8 cellular contexts compared by ENCODE assay signal in the genomic region with DNA sequence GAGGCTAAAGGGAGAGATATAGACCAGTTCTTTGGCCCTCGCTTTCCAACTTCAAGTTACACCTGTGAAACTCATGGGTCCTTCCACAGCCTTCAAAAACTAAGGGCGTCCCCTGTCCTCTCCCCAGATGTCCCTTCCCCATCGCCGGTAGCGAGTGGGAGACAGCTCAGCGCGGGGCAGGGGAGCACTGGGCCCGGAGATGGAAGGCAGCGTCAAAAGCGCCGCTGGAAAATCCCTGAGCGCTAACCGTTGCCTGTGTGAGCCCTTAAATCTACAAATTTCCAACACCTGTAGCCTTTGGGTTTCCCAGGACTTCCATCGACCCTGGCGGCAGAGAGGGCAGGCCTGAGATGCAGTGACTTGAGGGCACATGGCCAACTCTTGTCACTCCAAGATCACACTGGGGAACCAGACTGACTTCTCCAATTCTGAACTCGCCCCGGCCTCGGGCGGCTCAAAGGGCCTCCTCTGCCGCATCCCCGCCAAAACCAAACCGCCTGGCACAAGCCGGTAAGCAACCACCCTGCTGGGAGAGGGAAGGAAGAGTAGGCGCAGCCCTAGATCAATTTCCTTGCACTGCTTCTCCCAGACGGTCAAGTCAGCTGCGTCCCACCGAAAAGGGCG. TPM values are rescaled to one million over a fixed set of nuclear protein-coding genes. Genes with fewer than 3 reads are reported as not detected.
DNase-seq lines count a peak whose midpoint lies in the region; ATAC-seq and TF ChIP-seq lines count a peak whose summit lies in the region.

No MANE protein-coding gene starts in this region.

- TF ChIP-seq CTCF in CD14-positive monocyte (IDR thresholded peaks at IDR 0.05) (no peak), fibroblast of the aortic adventitia (IDR thresholded peaks at IDR 0.05; ENCODE audit: insufficient read depth, low read length) (no peak), neural cell (IDR thresholded peaks at IDR 0.05; ENCODE audit: poor library complexity, severe bottlenecking) (no peak), WERI-Rb-1 (IDR thresholded peaks at IDR 0.05; ENCODE audit: low read depth, low read length) (no peak)

- intact Hi-C loops in CD14-positive monocyte (cut with micrococcal nuclease): loop anchor here in 1 of 2 donors (5.0 to 10.0 kb wide), 2 partner anchors 69 to 212 kb away; no protein-coding TSS in a partner anchor

- H3K4me1 Mint-ChIP-seq in CD14-positive monocyte: peaks cover 38% of the 10 kb centered on the region
- peaks cover 36% of the 10 kb centered on the region for H3K4me1 Mint-ChIP-seq in activated CD8-positive, alpha-beta T cell treated with anti-CD3 and anti-CD28 coated beads, Interleukin-2, amount 10 ng/mL, durations not matched to agents 7 days and 5 days (ENCODE audit: low read depth)

- POLR2A ChIA-PET in activated CD8-positive, alpha-beta T cell treated with anti-CD3 and anti-CD28 coated beads, Interleukin-2, amount 10 ng/mL, durations not matched to agents 7 days and 5 days (lab: Charles Lee): no interaction called here

- H3K27me3 ChIP-seq in neural cell (ENCODE audit: insufficient read depth, low read depth, low read length) (peaks cover 67% of the 10 kb centered on the region), WERI-Rb-1 (ENCODE audit: insufficient read depth, low read depth, severe bottlenecking) (peaks cover 41% of the 10 kb centered on the region)

- no peak overlapping the region for H2AFZ ChIP-seq in neural cell (ENCODE audit: low read depth, low read length)

- H3K36me3 Mint-ChIP-seq in CD14-positive monocyte: peaks cover 8 to 12% of the 10 kb centered on the region in 2 donors
- H3K36me3 Mint-ChIP-seq in activated CD8-positive, alpha-beta T cell treated with anti-CD3 and anti-CD28 coated beads, Interleukin-2, amount 10 ng/mL, durations not matched to agents 7 days and 5 days (ENCODE audit: low read depth): no peaks in the 10 kb centered on the region

- peak; percentile 3 for ATAC-seq in HG03139 (IDR thresholded peaks at IDR 0.05; ENCODE audit: unreplicated experiment)
- peak; percentile 0 for ATAC-seq in activated CD8-positive, alpha-beta T cell treated with anti-CD3 and anti-CD28 coated beads, Interleukin-2, amount 10 ng/mL, durations not matched to agents 7 days and 5 days

- peak overlapping the region in 6 of 7 donors; percentile 13 to 86 (median 82) for H3K27ac Mint-ChIP-seq in CD14-positive monocyte
- no peak overlapping the region for H3K27ac Mint-ChIP-seq in activated CD8-positive, alpha-beta T cell treated with anti-CD3 and anti-CD28 coated beads, Interleukin-2, amount 10 ng/mL, durations not matched to agents 7 days and 5 days

- peak overlapping the region; percentile 69 for H3K4me3 ChIP-seq in fibroblast of the aortic adventitia (ENCODE audit: low read depth, low read length)
- H3K4me3 ChIP-seq in neural cell (ENCODE audit: low read length): peak overlapping the region; percentile 67
- no peak overlapping the region; the same call in 1 of the 2 replicates for H3K4me3 ChIP-seq in WERI-Rb-1 (ENCODE audit: low read depth, low read length)

- H3K27ac ChIP-seq in neural cell (ENCODE audit: low read length): no peak overlapping the region
- no peak overlapping the region for H3K27ac ChIP-seq in WERI-Rb-1

- peaks cover 0 to 17% (median 8%) of the 10 kb centered on the region in 7 donors for H3K9me3 Mint-ChIP-seq in CD14-positive monocyte
- H3K9me3 Mint-ChIP-seq in activated CD8-positive, alpha-beta T cell treated with anti-CD3 and anti-CD28 coated beads, Interleukin-2, amount 10 ng/mL, durations not matched to agents 7 days and 5 days (ENCODE audit: insufficient read depth): no peaks in the 10 kb centered on the region

- no peaks in the 10 kb centered on the region for H3K79me2 ChIP-seq in neural cell (replicated peaks; ENCODE audit: insufficient read depth, low read length)

- TF ChIP-seq EP300 in neural cell (conservative IDR thresholded peaks at IDR 0.05; ENCODE audit: poor library complexity, severe bottlenecking): no peak

- H3F3A ChIP-seq in neural cell (ENCODE audit: insufficient read depth, low read length, poor library complexity, severe bottlenecking): no peaks in the 10 kb centered on the region

- CTCF ChIA-PET in activated CD8-positive, alpha-beta T cell treated with anti-CD3 and anti-CD28 coated beads, Interleukin-2, amount 10 ng/mL, durations not matched to agents 7 days and 5 days (lab: Charles Lee): interaction anchor here (0.7 kb wide), 1 partner anchor 12 kb away, joined by 3 read pairs; no protein-coding TSS in a partner anchor

- no peaks in the 10 kb centered on the region for H3K9me3 ChIP-seq in neural cell (ENCODE audit: low read length)
- peaks cover 2% of the 10 kb centered on the region for H3K9me3 ChIP-seq in WERI-Rb-1 (ENCODE audit: severe bottlenecking)

- H3K4me2 ChIP-seq in neural cell (ENCODE audit: low read length): no peak overlapping the region

- peak; percentile 64 for DNase-seq in CD14-positive monocyte (ENCODE audit: low spot score)
- no peak for DNase-seq in activated CD8-positive, alpha-beta T cell treated with anti-CD3 and anti-CD28 coated beads, Interleukin-2, amount 10 ng/mL, durations not matched to agents 7 days and 5 days
- no peak for DNase-seq in fibroblast of the aortic adventitia (ENCODE audit: low read depth)
- no peak for DNase-seq in DMS153 (lab: John Stamatoyannopoulos, UW)
- DNase-seq in NAMALWA (ENCODE audit: low spot score): no peak
- DNase-seq in WERI-Rb-1: no peak

- no peaks in the 10 kb centered on the region for H3K9me2 ChIP-seq in neural cell (ENCODE audit: insufficient read depth, low read length)

- H3K27me3 Mint-ChIP-seq in CD14-positive monocyte (ENCODE audit: low read depth in 3 of 3): peaks cover 54 to 69% (median 67%) of the 10 kb centered on the region in 3 donors
- H3K27me3 Mint-ChIP-seq in activated CD8-positive, alpha-beta T cell treated with anti-CD3 and anti-CD28 coated beads, Interleukin-2, amount 10 ng/mL, durations not matched to agents 7 days and 5 days (ENCODE audit: low read depth): peaks cover 69% of the 10 kb centered on the region

- H3K36me3 ChIP-seq in neural cell (ENCODE audit: insufficient read depth, low read length) (no peaks in the 10 kb centered on the region), WERI-Rb-1 (no peaks in the 10 kb centered on the region)

- peak overlapping the region; percentile 86 to 92 for H3K4me3 Mint-ChIP-seq in CD14-positive monocyte
- peak overlapping the region; percentile 66 for H3K4me3 Mint-ChIP-seq in activated CD8-positive, alpha-beta T cell treated with anti-CD3 and anti-CD28 coated beads, Interleukin-2, amount 10 ng/mL, durations not matched to agents 7 days and 5 days

- no peaks in the 10 kb centered on the region for H4K20me1 ChIP-seq in neural cell (ENCODE audit: insufficient read depth)

- no peak for TF ChIP-seq RAD21 in neural cell (conservative IDR thresholded peaks at IDR 0.05)

- H3K9ac ChIP-seq in neural cell (ENCODE audit: low read length): no peak overlapping the region

TF ChIP-seq in neural cell, 6 proteins besides CTCF, POLR2A, EP300 and RAD21:
- TF ChIP-seq TAF1 (IDR thresholded peaks at IDR 0.05; ENCODE audit: low read depth) (no peak), POLR2AphosphoS5 (IDR thresholded peaks at IDR 0.05) (no peak), EZH2 (IDR thresholded peaks at IDR 0.05; ENCODE audit: borderline replicate concordance, insufficient read depth, low read length, poor library complexity, severe bottlenecking) (no peak)
- TF ChIP-seq, protein P1, sequence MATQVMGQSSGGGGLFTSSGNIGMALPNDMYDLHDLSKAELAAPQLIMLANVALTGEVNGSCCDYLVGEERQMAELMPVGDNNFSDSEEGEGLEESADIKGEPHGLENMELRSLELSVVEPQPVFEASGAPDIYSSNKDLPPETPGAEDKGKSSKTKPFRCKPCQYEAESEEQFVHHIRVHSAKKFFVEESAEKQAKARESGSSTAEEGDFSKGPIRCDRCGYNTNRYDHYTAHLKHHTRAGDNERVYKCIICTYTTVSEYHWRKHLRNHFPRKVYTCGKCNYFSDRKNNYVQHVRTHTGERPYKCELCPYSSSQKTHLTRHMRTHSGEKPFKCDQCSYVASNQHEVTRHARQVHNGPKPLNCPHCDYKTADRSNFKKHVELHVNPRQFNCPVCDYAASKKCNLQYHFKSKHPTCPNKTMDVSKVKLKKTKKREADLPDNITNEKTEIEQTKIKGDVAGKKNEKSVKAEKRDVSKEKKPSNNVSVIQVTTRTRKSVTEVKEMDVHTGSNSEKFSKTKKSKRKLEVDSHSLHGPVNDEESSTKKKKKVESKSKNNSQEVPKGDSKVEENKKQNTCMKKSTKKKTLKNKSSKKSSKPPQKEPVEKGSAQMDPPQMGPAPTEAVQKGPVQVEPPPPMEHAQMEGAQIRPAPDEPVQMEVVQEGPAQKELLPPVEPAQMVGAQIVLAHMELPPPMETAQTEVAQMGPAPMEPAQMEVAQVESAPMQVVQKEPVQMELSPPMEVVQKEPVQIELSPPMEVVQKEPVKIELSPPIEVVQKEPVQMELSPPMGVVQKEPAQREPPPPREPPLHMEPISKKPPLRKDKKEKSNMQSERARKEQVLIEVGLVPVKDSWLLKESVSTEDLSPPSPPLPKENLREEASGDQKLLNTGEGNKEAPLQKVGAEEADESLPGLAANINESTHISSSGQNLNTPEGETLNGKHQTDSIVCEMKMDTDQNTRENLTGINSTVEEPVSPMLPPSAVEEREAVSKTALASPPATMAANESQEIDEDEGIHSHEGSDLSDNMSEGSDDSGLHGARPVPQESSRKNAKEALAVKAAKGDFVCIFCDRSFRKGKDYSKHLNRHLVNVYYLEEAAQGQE (IDR thresholded peaks at IDR 0.05; ENCODE audit: borderline replicate concordance): no peak

RNA-seq across cellular contexts. Expression of a gene that starts 0.9 kb away (rescaled TPM):
- polyA plus RNA-seq in CD14-positive monocyte (under 1 TPM; 0.11 to 0.88 TPM), neural cell (not detected in 2 replicates)
- 10 to 100 TPM; 12.6 to 16.2 TPM for total RNA-seq in activated CD8-positive, alpha-beta T cell treated with anti-CD3 and anti-CD28 coated beads, Interleukin-2, amount 10 ng/mL, durations not matched to agents 7 days and 5 days
- total RNA-seq in fibroblast of the aortic adventitia (ENCODE audit: low replicate concordance): 41.5 and 45.6 TPM in 2 replicates
- not detected in 2 replicates for polyA minus RNA-seq in neural cell
